Comparison of ENCODE assay signal across 8 cellular contexts in genomic region chr6:56840467-56841371, GRCh38.
DNase-seq lines count a peak whose midpoint lies in the region; ATAC-seq and TF ChIP-seq lines count a peak whose summit lies in the region.

No MANE protein-coding gene starts in this region.

- no peaks in the 10 kb centered on the region for H3K27me3 ChIP-seq in ectodermal cell (ENCODE audit: control insufficient read depth, insufficient read depth, low read length, poor library complexity, severe bottlenecking)
- H3K27me3 ChIP-seq in thyroid gland, result no peaks in the 10 kb centered on the region

- no peaks in the 10 kb centered on the region for H3K36me3 Mint-ChIP-seq in nephron progenitor cell (ENCODE audit: low read depth)
- H3K36me3 Mint-ChIP-seq in natural killer cell, result no peaks in the 10 kb centered on the region

- in situ Hi-C loops in GM13977 (cut with MboI; ENCODE audit: low pct_unique_long_range_greater_than_20kb, low sequenced_read_pairs, unreplicated experiment), result loop anchor here (10.0 kb wide), 1 partner anchor 76 kb away; no protein-coding TSS in a partner anchor

- no peaks in the 10 kb centered on the region for H3K36me3 ChIP-seq in ectodermal cell (ENCODE audit: control insufficient read depth, insufficient read depth, low read length)
- H3K36me3 ChIP-seq in thyroid gland, result no peaks in the 10 kb centered on the region

- no peaks in the 10 kb centered on the region for H3K9me3 Mint-ChIP-seq in nephron progenitor cell
- no peaks in the 10 kb centered on the region for H3K9me3 Mint-ChIP-seq in natural killer cell

- H3K27ac ChIP-seq in ectodermal cell (ENCODE audit: insufficient read depth, low read depth, low read length, poor library complexity, severe bottlenecking), result no peak overlapping the region
- H3K27ac ChIP-seq in thyroid gland, result no peak overlapping the region

- 68 to 74% methylated on average over 6 of the region's 6 CpGs for WGBS in ectodermal cell, 2 experiments
- 68 to 72% methylated on average over 6 of the region's 6 CpGs for WGBS in thyroid gland, 2 donors

- H3K4me3 ChIP-seq in ectodermal cell (ENCODE audit: insufficient read depth, low read depth, low read length) (peak overlapping the region; percentile 68), thyroid gland (replicated peaks in 1 of 3) (no peak overlapping the region)

- no peak for ATAC-seq in natural killer cell

- no peak for TF ChIP-seq POLR2A in thyroid gland (IDR thresholded peaks at IDR 0.05)

- H3K4me1 ChIP-seq in ectodermal cell (ENCODE audit: control insufficient read depth, insufficient read depth, low read length), result peaks cover 9% of the 10 kb centered on the region
- peaks cover 0 to 4% of the 10 kb centered on the region in 2 donors for H3K4me1 ChIP-seq in thyroid gland

- DNase-seq in DMS153 treated with DMSO at 0.1 percent for 48 hours (lab: John Stamatoyannopoulos, UW; ENCODE audit: unreplicated experiment) (peak; percentile 66), NCI-H2227 treated with DMSO at 0.1 percent for 48 hours (lab: John Stamatoyannopoulos, UW) (peak; percentile 24), nephron progenitor cell (no peak), thyroid gland (no peak), natural killer cell (no peak), GM13977 (ENCODE audit: low spot score) (no peak)
- no peak for DNase-seq in activated T-cell treated with anti-CD3 and anti-CD28 coated beads, Interleukin-2, amount 50 U/mL, for 48 hours

- peaks cover 20% of the 10 kb centered on the region for H3K4me1 Mint-ChIP-seq in nephron progenitor cell
- H3K4me1 Mint-ChIP-seq in natural killer cell, result peaks cover 0 to 8% of the 10 kb centered on the region in 2 donors

- no peak for TF ChIP-seq CTCF in nephron progenitor cell (IDR thresholded peaks at IDR 0.05)
- TF ChIP-seq CTCF in thyroid gland (IDR thresholded peaks at IDR 0.05), result no peak
- no peak for TF ChIP-seq CTCF in natural killer cell (IDR thresholded peaks at IDR 0.05)
- TF ChIP-seq CTCF in GM13977 (IDR thresholded peaks at IDR 0.05; ENCODE audit: extremely low read depth, insufficient read depth, missing control alignments), result no peak

- H3K27ac Mint-ChIP-seq in nephron progenitor cell (no peak overlapping the region), natural killer cell (no peak overlapping the region)

- intact Hi-C loops in thyroid gland (cut with DNase I) (loop anchor here (10.0 kb wide), 1 partner anchor 76 kb away; no protein-coding TSS in a partner anchor), natural killer cell (cut with micrococcal nuclease) (no loop called here)

- H3K9me3 ChIP-seq in ectodermal cell (ENCODE audit: control insufficient read depth, low read length) (no peaks in the 10 kb centered on the region), thyroid gland (no peaks in the 10 kb centered on the region)

- H3K27me3 Mint-ChIP-seq in nephron progenitor cell (ENCODE audit: low read depth, poor library complexity) (peaks cover 4% of the 10 kb centered on the region), natural killer cell (ENCODE audit: low read depth in 2 of 2) (peaks cover 23 to 43% of the 10 kb centered on the region in 2 donors)

- H3K4me3 Mint-ChIP-seq in nephron progenitor cell (peak overlapping the region; percentile 14), natural killer cell (no peak overlapping the region)

Comparison
In these comparisons a context has a peak if more than half of its experiments do, and no peak if none do; other contexts are left out.
1. DNase-seq: peak in DMS153 treated with DMSO at 0.1 percent for 48 hours (single experiment) and NCI-H2227 treated with DMSO at 0.1 percent for 48 hours (single experiment); none in nephron progenitor cell (single experiment), thyroid gland (0 of 2), activated T-cell treated with anti-CD3 and anti-CD28 coated beads, Interleukin-2, amount 50 U/mL, for 48 hours (0 of 2), natural killer cell (single experiment) and GM13977 (single experiment).